ENCODE assay signal across 34 cellular contexts in genomic region chr7:14054125-14054524, GRCh38.
"Had no signal": no experiment of that assay in that cellular context is flagged by ENCODE, and none has a peak within 500 bp of the region (broad histone marks: within the 10 kb centered on the region; RNA-seq: fewer than 3 reads in every experiment).

No MANE protein-coding gene starts in this region.

- H3K4me3 Mint-ChIP-seq: activated B cell treated with CpG ODN at 0.5 μM for 24 hours; activated CD4-positive, alpha-beta memory T cell treated with anti-CD3 and anti-CD28 coated beads, Interleukin-2, amount 10 ng/mL, durations not matched to agents 7 days and 5 days; activated CD4-positive, alpha-beta T cell treated with anti-CD3 and anti-CD28 coated beads for 36 hours; activated CD4-positive, alpha-beta T cell treated with anti-CD3 and anti-CD28 coated beads, Interleukin-2, amount 10 ng/mL, durations not matched to agents 7 days and 5 days; activated CD8-positive, alpha-beta memory T cell treated with anti-CD3 and anti-CD28 coated beads, Interleukin-2, amount 10 ng/mL, durations not matched to agents 7 days and 5 days; activated CD8-positive, alpha-beta T cell treated with anti-CD3 and anti-CD28 coated beads, Interleukin-2, amount 10 ng/mL, durations not matched to agents 7 days and 5 days; activated naive CD4-positive, alpha-beta T cell treated with anti-CD3 and anti-CD28 coated beads, Interleukin-2, amount 10 ng/mL, durations not matched to agents 7 days and 5 days; activated naive CD4-positive, alpha-beta T cell treated with anti-CD3 and anti-CD28 coated beads, Interleukin-2, amount 50 U/mL, for 24 hours; activated naive CD8-positive, alpha-beta T cell; activated T-cell treated with anti-CD3 and anti-CD28 coated beads, Interleukin-2, amount 50 U/mL, for 24 hours; brain; central memory CD8-positive, alpha-beta T cell; T-helper 1 cell treated with Interleukin-12 subunit alpha and Interleukin-12 subunit beta and Interleukin-4 antibody, amounts not matched to agents 30 μg/mL and 1 μg/mL, for 36 hours; T-helper 2 cell treated with Interferon-gamma antibody and Interleukin-4, amounts not matched to agents 5 μg/mL and 100 μg/mL, for 36 hours had no signal

- H3K9me3 ChIP-seq: ascending aorta had no signal

- H3K27ac Mint-ChIP-seq: activated B cell treated with CpG ODN at 0.5 μM for 24 hours; activated CD4-positive, alpha-beta memory T cell treated with anti-CD3 and anti-CD28 coated beads, Interleukin-2, amount 10 ng/mL, durations not matched to agents 7 days and 5 days; activated CD4-positive, alpha-beta T cell treated with anti-CD3 and anti-CD28 coated beads for 36 hours; activated CD4-positive, alpha-beta T cell treated with anti-CD3 and anti-CD28 coated beads, Interleukin-2, amount 10 ng/mL, durations not matched to agents 7 days and 5 days; activated CD8-positive, alpha-beta memory T cell treated with anti-CD3 and anti-CD28 coated beads, Interleukin-2, amount 10 ng/mL, durations not matched to agents 7 days and 5 days; activated CD8-positive, alpha-beta T cell treated with anti-CD3 and anti-CD28 coated beads, Interleukin-2, amount 10 ng/mL, durations not matched to agents 7 days and 5 days; activated naive CD4-positive, alpha-beta T cell treated with anti-CD3 and anti-CD28 coated beads, Interleukin-2, amount 10 ng/mL, durations not matched to agents 7 days and 5 days; activated naive CD4-positive, alpha-beta T cell treated with anti-CD3 and anti-CD28 coated beads, Interleukin-2, amount 50 U/mL, for 24 hours; activated naive CD8-positive, alpha-beta T cell; activated T-cell treated with anti-CD3 and anti-CD28 coated beads, Interleukin-2, amount 50 U/mL, for 24 hours; activated T-helper 2 cell treated with anti-CD3 and anti-CD28 coated beads, Interferon-gamma antibody, Interleukin-2, Interleukin-4, amounts not matched to agents 10 μg/mL and 5 μg/mL and 100 μg/mL, durations not matched to agents 14 hours and 24 hours and 36 hours; brain; T-helper 1 cell treated with Interleukin-12 subunit alpha and Interleukin-12 subunit beta and Interleukin-4 antibody, amounts not matched to agents 30 μg/mL and 1 μg/mL, for 36 hours; T-helper 2 cell treated with Interferon-gamma antibody and Interleukin-4, amounts not matched to agents 5 μg/mL and 100 μg/mL, for 36 hours had no signal

- H3K4me3 ChIP-seq: ascending aorta, cardiac muscle cell had no signal

- H3K36me3 Mint-ChIP-seq: activated CD8-positive, alpha-beta memory T cell treated with anti-CD3 and anti-CD28 coated beads, Interleukin-2, amount 10 ng/mL, durations not matched to agents 7 days and 5 days; activated naive CD4-positive, alpha-beta T cell treated with anti-CD3 and anti-CD28 coated beads, Interleukin-2, amount 10 ng/mL, durations not matched to agents 7 days and 5 days; activated naive CD4-positive, alpha-beta T cell treated with anti-CD3 and anti-CD28 coated beads, Interleukin-2, amount 50 U/mL, for 24 hours; activated naive CD8-positive, alpha-beta T cell; brain had no signal

- H3K4me1 ChIP-seq: ascending aorta had no signal

- H3K27me3 ChIP-seq: ascending aorta, cardiac muscle cell had no signal

- H3K4me1 Mint-ChIP-seq: activated B cell treated with CpG ODN at 0.5 μM for 24 hours; activated CD4-positive, alpha-beta memory T cell treated with anti-CD3 and anti-CD28 coated beads, Interleukin-2, amount 10 ng/mL, durations not matched to agents 7 days and 5 days; activated CD4-positive, alpha-beta T cell treated with anti-CD3 and anti-CD28 coated beads for 36 hours; activated CD4-positive, alpha-beta T cell treated with anti-CD3 and anti-CD28 coated beads, Interleukin-2, amount 10 ng/mL, durations not matched to agents 7 days and 5 days; activated CD8-positive, alpha-beta memory T cell treated with anti-CD3 and anti-CD28 coated beads, Interleukin-2, amount 10 ng/mL, durations not matched to agents 7 days and 5 days; activated naive CD4-positive, alpha-beta T cell treated with anti-CD3 and anti-CD28 coated beads, Interleukin-2, amount 10 ng/mL, durations not matched to agents 7 days and 5 days; activated naive CD4-positive, alpha-beta T cell treated with anti-CD3 and anti-CD28 coated beads, Interleukin-2, amount 50 U/mL, for 24 hours; brain; central memory CD8-positive, alpha-beta T cell had no signal

- H3K27me3 Mint-ChIP-seq: activated B cell treated with CpG ODN at 0.5 μM for 24 hours; activated CD4-positive, alpha-beta memory T cell treated with anti-CD3 and anti-CD28 coated beads, Interleukin-2, amount 10 ng/mL, durations not matched to agents 7 days and 5 days; activated CD4-positive, alpha-beta T cell treated with anti-CD3 and anti-CD28 coated beads for 36 hours; activated CD4-positive, alpha-beta T cell treated with anti-CD3 and anti-CD28 coated beads, Interleukin-2, amount 10 ng/mL, durations not matched to agents 7 days and 5 days; activated CD8-positive, alpha-beta memory T cell treated with anti-CD3 and anti-CD28 coated beads, Interleukin-2, amount 10 ng/mL, durations not matched to agents 7 days and 5 days; activated naive CD4-positive, alpha-beta T cell treated with anti-CD3 and anti-CD28 coated beads, Interleukin-2, amount 10 ng/mL, durations not matched to agents 7 days and 5 days; activated naive CD4-positive, alpha-beta T cell treated with anti-CD3 and anti-CD28 coated beads, Interleukin-2, amount 50 U/mL, for 24 hours; activated naive CD8-positive, alpha-beta T cell; activated T-cell treated with anti-CD3 and anti-CD28 coated beads, Interleukin-2, amount 50 U/mL, for 24 hours; brain; central memory CD8-positive, alpha-beta T cell had no signal

- H3K9me3 Mint-ChIP-seq: activated CD4-positive, alpha-beta memory T cell treated with anti-CD3 and anti-CD28 coated beads, Interleukin-2, amount 10 ng/mL, durations not matched to agents 7 days and 5 days; activated T-cell treated with anti-CD3 and anti-CD28 coated beads, Interleukin-2, amount 50 U/mL, for 24 hours; brain; central memory CD8-positive, alpha-beta T cell had no signal

- ATAC-seq: activated CD4-positive, alpha-beta T cell treated with anti-CD3 and anti-CD28 coated beads for 36 hours; activated CD8-positive, alpha-beta memory T cell treated with anti-CD3 and anti-CD28 coated beads, Interleukin-2, amount 10 ng/mL, durations not matched to agents 7 days and 5 days; activated CD8-positive, alpha-beta T cell treated with anti-CD3 and anti-CD28 coated beads, Interleukin-2, amount 10 ng/mL, durations not matched to agents 7 days and 5 days had no signal

- H3K36me3 ChIP-seq: ascending aorta, cardiac muscle cell had no signal

- DNase-seq: activated B cell treated with CpG ODN at 0.5 μM for 24 hours; activated CD4-positive, alpha-beta memory T cell treated with anti-CD3 and anti-CD28 coated beads, Interleukin-2, amount 10 ng/mL, durations not matched to agents 7 days and 5 days; activated CD4-positive, alpha-beta T cell treated with anti-CD3 and anti-CD28 coated beads for 1 hour; activated CD4-positive, alpha-beta T cell treated with anti-CD3 and anti-CD28 coated beads for 36 hours; activated CD4-positive, alpha-beta T cell treated with anti-CD3 and anti-CD28 coated beads for 48 hours; activated CD4-positive, alpha-beta T cell treated with anti-CD3 and anti-CD28 coated beads, Interleukin-2, amount 10 ng/mL, durations not matched to agents 7 days and 5 days; activated CD4-positive, alpha-beta T cell treated with anti-CD3 and anti-CD28 coated beads, Interleukin-2, amount 50 U/mL, for 48 hours; activated CD8-positive, alpha-beta memory T cell treated with anti-CD3 and anti-CD28 coated beads for 24 hours; activated CD8-positive, alpha-beta memory T cell treated with anti-CD3 and anti-CD28 coated beads, Interleukin-2, amount 10 ng/mL, durations not matched to agents 7 days and 5 days; activated CD8-positive, alpha-beta memory T cell treated with anti-CD3 and anti-CD28 coated beads, Interleukin-2, amount 50 U/mL, for 48 hours; activated CD8-positive, alpha-beta T cell treated with anti-CD3 and anti-CD28 coated beads, Interleukin-2, amount 10 ng/mL, durations not matched to agents 7 days and 5 days; activated effector memory CD4-positive, alpha-beta T cell treated with Interleukin-2 at 50 U/mL for 16 hours; activated gamma-delta T cell; activated naive CD4-positive, alpha-beta T cell treated with anti-CD3 and anti-CD28 coated beads, Interleukin-2, amount 10 ng/mL, durations not matched to agents 7 days and 5 days; activated naive CD4-positive, alpha-beta T cell treated with Interleukin-2 at 50 U/mL for 16 hours; activated T-cell treated with anti-CD3 and anti-CD28 coated beads, Interleukin-2, amount 50 U/mL, for 24 hours; activated T-cell treated with anti-CD3 and anti-CD28 coated beads, Interleukin-2, amount 50 U/mL, for 48 hours; amygdala; anterior cingulate cortex; caudate nucleus; cerebellar nuclear complex; T-helper 1 cell; T-helper 2 cell; T-helper 9 cell had no signal

- H3K27ac ChIP-seq: ascending aorta, cardiac muscle cell, VCaP had no signal
